In genomic region chr4:6594826-6595355, GRCh38 we compare ENCODE assay signal across 1 cellular context.
TF ChIP-seq lines count a peak whose summit lies in the region.

No MANE protein-coding gene starts in this region.

TF ChIP-seq in IMR-90, 13 proteins besides CTCF, POLR2A, EP300 and RAD21:
- TF ChIP-seq USF2 (IDR thresholded peaks at IDR 0.05; ENCODE audit: low read depth, low read length) = no peak
- no peak for TF ChIP-seq MAZ (IDR thresholded peaks at IDR 0.05; ENCODE audit: borderline replicate concordance, low read depth, low read length)
